Comparison of ENCODE assay signal across 9 cellular contexts in the genomic region with DNA sequence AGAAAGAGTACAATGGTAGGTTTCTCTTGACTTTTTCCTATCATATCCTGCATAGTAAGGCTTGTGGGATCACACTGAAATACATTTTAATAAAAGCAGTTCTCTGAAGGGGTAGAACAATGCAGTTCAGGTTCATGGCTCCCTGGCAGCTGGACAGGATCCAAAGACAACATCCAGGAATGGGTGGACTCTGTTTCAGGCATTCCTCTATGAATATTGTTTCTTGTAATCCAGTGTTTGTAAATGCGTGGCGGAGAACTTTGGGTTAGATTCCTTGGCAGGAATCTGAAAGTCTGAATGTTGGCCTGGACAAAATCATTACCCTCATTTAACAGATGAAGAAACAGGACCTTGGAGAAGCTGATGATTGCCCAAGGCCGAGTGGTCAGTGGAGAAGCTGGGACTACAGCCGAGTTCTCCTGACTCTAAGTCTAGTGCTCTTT. TPM values are rescaled to one million over a fixed set of nuclear protein-coding genes. Genes with fewer than 3 reads are reported as not detected.
A peak's percentile ranks its signal among the peaks of the same experiment; 100 is the strongest.
DNase-seq lines count a peak whose midpoint lies in the region; ATAC-seq, FAIRE-seq and TF ChIP-seq lines count a peak whose summit lies in the region.
"Had no signal": no experiment of that assay in that cellular context is flagged by ENCODE, and none has a peak within 500 bp of the region (broad histone marks: within the 10 kb centered on the region; RNA-seq: fewer than 3 reads in every experiment).

No MANE protein-coding gene starts in this region.

- no peak overlapping the region for H2AFZ ChIP-seq in GM23338

- H3K9me2 ChIP-seq in GM23338 (ENCODE audit: insufficient read depth): no peaks in the 10 kb centered on the region

- H3F3A ChIP-seq in GM23338 (replicated peaks; ENCODE audit: low read depth): no peaks in the 10 kb centered on the region

- H3K9me3 ChIP-seq in small intestine (ENCODE audit: control insufficient read depth, low read depth): no peaks in the 10 kb centered on the region
- H3K9me3 ChIP-seq in effector memory CD4-positive, alpha-beta T cell (ENCODE audit: control insufficient read depth, low read length): no peaks in the 10 kb centered on the region

- no peaks in the 10 kb centered on the region for H3K9me3 Mint-ChIP-seq in GM23338

- H3K4me3 ChIP-seq in small intestine (ENCODE audit: low read depth in 1 of 2, low read length in 2 of 2) (no peak overlapping the region), GM23338 (no peak overlapping the region)
- no peak overlapping the region for H3K4me3 ChIP-seq in effector memory CD4-positive, alpha-beta T cell (ENCODE audit: insufficient read depth, low read depth, low read length, poor library complexity, severe bottlenecking)

- peaks cover 32% of the 10 kb centered on the region for H3K4me1 Mint-ChIP-seq in GM23338

- FAIRE-seq in small intestine (lab: Jason Lieb, UNC): no peak

- no peak overlapping the region for H3K4me3 Mint-ChIP-seq in GM23338

- H3K27ac Mint-ChIP-seq in GM23338: no peak overlapping the region; the same call in 1 of the 2 replicates

- H3K27me3 Mint-ChIP-seq in GM23338 (ENCODE audit: insufficient read depth, low read depth, poor library complexity): peaks cover 1% of the 10 kb centered on the region

- H3K4me1 ChIP-seq in small intestine (ENCODE audit: control insufficient read depth in 2 of 2, insufficient read depth in 1 of 2, low read depth in 1 of 2, low read length in 1 of 2) (peaks cover 0 to 3% of the 10 kb centered on the region in 2 donors), GM23338 (ENCODE audit: insufficient read depth) (peaks cover 15% of the 10 kb centered on the region)
- H3K4me1 ChIP-seq in effector memory CD4-positive, alpha-beta T cell (ENCODE audit: control insufficient read depth, insufficient read depth, low read length, poor library complexity, severe bottlenecking): peaks cover 9% of the 10 kb centered on the region

- H3K36me3 Mint-ChIP-seq in GM23338 (ENCODE audit: low read depth): peaks cover 4% of the 10 kb centered on the region; the same call in 1 of the 3 replicates

- no peak for TF ChIP-seq CTCF in GM23338 (conservative IDR thresholded peaks at IDR 0.05; ENCODE audit: low read depth in 2 of 2)

- H3K27me3 ChIP-seq in small intestine (ENCODE audit: control insufficient read depth in 2 of 2, insufficient read depth in 2 of 2, low read length in 2 of 2) (no peaks in the 10 kb centered on the region), GM23338 (ENCODE audit: insufficient read depth) (no peaks in the 10 kb centered on the region)
- no peaks in the 10 kb centered on the region for H3K27me3 ChIP-seq in effector memory CD4-positive, alpha-beta T cell (replicated peaks; ENCODE audit: control insufficient read depth, insufficient read depth, low read length, poor library complexity, severe bottlenecking)

- ATAC-seq in SK-N-SH treated with all-trans-retinoic acid at 6 μM for 48 hours: peak; percentile 77
- ATAC-seq in left ventricle myocardium superior: peak; percentile 50
- no peak for ATAC-seq in HG02970 (IDR thresholded peaks at IDR 0.05; ENCODE audit: low FRiP score, unreplicated experiment)
- no peak for ATAC-seq in GM23338

- peak; percentile 67 for DNase-seq in HCEC 1CT
- no peak for DNase-seq in left ventricle myocardium superior
- DNase-seq in small intestine: peak; percentile 24
- no peak for DNase-seq in GM23338 (ENCODE audit: low spot score)
- no peak for DNase-seq in effector memory CD4-positive, alpha-beta T cell
- DNase-seq in NCI-H774 (lab: John Stamatoyannopoulos, UW): no peak
- DNase-seq: H7 had no signal

- intact Hi-C loops in left ventricle myocardium superior (cut with micrococcal nuclease): no loop called here

- H3K36me3 ChIP-seq in small intestine (ENCODE audit: control insufficient read depth in 2 of 2, insufficient read depth in 2 of 2, low read length in 2 of 2) (no peaks in the 10 kb centered on the region), GM23338 (ENCODE audit: insufficient read depth) (no peaks in the 10 kb centered on the region)
- no peaks in the 10 kb centered on the region for H3K36me3 ChIP-seq in effector memory CD4-positive, alpha-beta T cell (ENCODE audit: control insufficient read depth, insufficient read depth, low read length)

- H3K27ac ChIP-seq in small intestine (ENCODE audit: low read depth in 1 of 2, low read length in 1 of 2) (peak overlapping the region in 1 of 2 donors; percentile 44), GM23338 (ENCODE audit: low read depth) (no peak overlapping the region)
- no peak overlapping the region for H3K27ac ChIP-seq in effector memory CD4-positive, alpha-beta T cell (ENCODE audit: insufficient read depth, low read length, poor library complexity, severe bottlenecking)

- H3K79me2 ChIP-seq in GM23338 (replicated peaks; ENCODE audit: insufficient read depth): peaks cover 41% of the 10 kb centered on the region

- no peaks in the 10 kb centered on the region for H4K20me1 ChIP-seq in GM23338 (replicated peaks; ENCODE audit: insufficient read depth)

- H3K4me2 ChIP-seq in GM23338: no peak overlapping the region

- 38 to 51% (median 51%) methylated on average over 4 of the region's 4 CpGs for WGBS in small intestine, 3 donors

TF ChIP-seq in SK-N-SH treated with all-trans-retinoic acid at 6 μM for 48 hours, 23 proteins besides CTCF, POLR2A, EP300 and RAD21 (continues in another document):
- TF ChIP-seq ISL1 (CRISPR knock-in tag; IDR thresholded peaks at IDR 0.05) (peak; percentile 76), ARNTL (CRISPR knock-in tag; IDR thresholded peaks at IDR 0.05; ENCODE audit: borderline replicate concordance, low read depth) (no peak), ZFP30 (CRISPR knock-in tag; IDR thresholded peaks at IDR 0.05) (no peak), ZC3H10 (CRISPR knock-in tag; IDR thresholded peaks at IDR 0.05) (no peak), ZNF70 (CRISPR knock-in tag; IDR thresholded peaks at IDR 0.05) (no peak), TOX (CRISPR knock-in tag; IDR thresholded peaks at IDR 0.05; ENCODE audit: borderline replicate concordance) (no peak), POU6F1 (CRISPR knock-in tag; IDR thresholded peaks at IDR 0.05; ENCODE audit: borderline replicate concordance, low read depth) (no peak), BACH2 (CRISPR knock-in tag; IDR thresholded peaks at IDR 0.05; ENCODE audit: borderline replicate concordance) (no peak), GLIS3 (CRISPR knock-in tag; IDR thresholded peaks at IDR 0.05) (no peak), OSR1 (CRISPR knock-in tag; IDR thresholded peaks at IDR 0.05) (no peak), ZNF8 (CRISPR knock-in tag; IDR thresholded peaks at IDR 0.05) (0 out of 2 replicates have a peak, but pooled peaks have one; percentile 21)

TF ChIP-seq in GM23338, 12 proteins besides CTCF, POLR2A, EP300 and RAD21:
- no peak for TF ChIP-seq STAT1 (IDR thresholded peaks at IDR 0.05; ENCODE audit: unreplicated experiment)
- TF ChIP-seq CREB1 (CRISPR knock-in tag; IDR thresholded peaks at IDR 0.05; ENCODE audit: low read depth): no peak
- TF ChIP-seq, protein P1, sequence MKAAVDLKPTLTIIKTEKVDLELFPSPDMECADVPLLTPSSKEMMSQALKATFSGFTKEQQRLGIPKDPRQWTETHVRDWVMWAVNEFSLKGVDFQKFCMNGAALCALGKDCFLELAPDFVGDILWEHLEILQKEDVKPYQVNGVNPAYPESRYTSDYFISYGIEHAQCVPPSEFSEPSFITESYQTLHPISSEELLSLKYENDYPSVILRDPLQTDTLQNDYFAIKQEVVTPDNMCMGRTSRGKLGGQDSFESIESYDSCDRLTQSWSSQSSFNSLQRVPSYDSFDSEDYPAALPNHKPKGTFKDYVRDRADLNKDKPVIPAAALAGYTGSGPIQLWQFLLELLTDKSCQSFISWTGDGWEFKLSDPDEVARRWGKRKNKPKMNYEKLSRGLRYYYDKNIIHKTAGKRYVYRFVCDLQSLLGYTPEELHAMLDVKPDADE (IDR thresholded peaks at IDR 0.05): no peak
- TF ChIP-seq ZNF331 (CRISPR knock-in tag; IDR thresholded peaks at IDR 0.05; ENCODE audit: low read depth): no peak
- TF ChIP-seq ZNF114 (CRISPR knock-in tag; IDR thresholded peaks at IDR 0.05): no peak
- TF ChIP-seq, protein P2, sequence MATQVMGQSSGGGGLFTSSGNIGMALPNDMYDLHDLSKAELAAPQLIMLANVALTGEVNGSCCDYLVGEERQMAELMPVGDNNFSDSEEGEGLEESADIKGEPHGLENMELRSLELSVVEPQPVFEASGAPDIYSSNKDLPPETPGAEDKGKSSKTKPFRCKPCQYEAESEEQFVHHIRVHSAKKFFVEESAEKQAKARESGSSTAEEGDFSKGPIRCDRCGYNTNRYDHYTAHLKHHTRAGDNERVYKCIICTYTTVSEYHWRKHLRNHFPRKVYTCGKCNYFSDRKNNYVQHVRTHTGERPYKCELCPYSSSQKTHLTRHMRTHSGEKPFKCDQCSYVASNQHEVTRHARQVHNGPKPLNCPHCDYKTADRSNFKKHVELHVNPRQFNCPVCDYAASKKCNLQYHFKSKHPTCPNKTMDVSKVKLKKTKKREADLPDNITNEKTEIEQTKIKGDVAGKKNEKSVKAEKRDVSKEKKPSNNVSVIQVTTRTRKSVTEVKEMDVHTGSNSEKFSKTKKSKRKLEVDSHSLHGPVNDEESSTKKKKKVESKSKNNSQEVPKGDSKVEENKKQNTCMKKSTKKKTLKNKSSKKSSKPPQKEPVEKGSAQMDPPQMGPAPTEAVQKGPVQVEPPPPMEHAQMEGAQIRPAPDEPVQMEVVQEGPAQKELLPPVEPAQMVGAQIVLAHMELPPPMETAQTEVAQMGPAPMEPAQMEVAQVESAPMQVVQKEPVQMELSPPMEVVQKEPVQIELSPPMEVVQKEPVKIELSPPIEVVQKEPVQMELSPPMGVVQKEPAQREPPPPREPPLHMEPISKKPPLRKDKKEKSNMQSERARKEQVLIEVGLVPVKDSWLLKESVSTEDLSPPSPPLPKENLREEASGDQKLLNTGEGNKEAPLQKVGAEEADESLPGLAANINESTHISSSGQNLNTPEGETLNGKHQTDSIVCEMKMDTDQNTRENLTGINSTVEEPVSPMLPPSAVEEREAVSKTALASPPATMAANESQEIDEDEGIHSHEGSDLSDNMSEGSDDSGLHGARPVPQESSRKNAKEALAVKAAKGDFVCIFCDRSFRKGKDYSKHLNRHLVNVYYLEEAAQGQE (IDR thresholded peaks at IDR 0.05; ENCODE audit: unreplicated experiment): no peak
- no peak for TF ChIP-seq EZH2phosphoT487 (IDR thresholded peaks at IDR 0.05; ENCODE audit: unreplicated experiment)
- no peak for TF ChIP-seq NANOG (IDR thresholded peaks at IDR 0.05; ENCODE audit: borderline replicate concordance)
- TF ChIP-seq JUNB (IDR thresholded peaks at IDR 0.05; ENCODE audit: unreplicated experiment): no peak
- TF ChIP-seq EZH2 (IDR thresholded peaks at IDR 0.05; ENCODE audit: low read depth, unreplicated experiment): no peak
- TF ChIP-seq POLR2AphosphoS5 (IDR thresholded peaks at IDR 0.05; ENCODE audit: low read depth): no peak

RNA-seq across cellular contexts. Expression of gene SYNE2, which starts 43.5 kb away (rescaled TPM):
- total RNA-seq in left ventricle myocardium superior: 259 TPM
- polyA plus RNA-seq in small intestine (10 to 100 TPM; 13.8 to 35.0 (median 30.9) TPM), GM23338 (2016; fragmentation: Nextera tagmentation; extraction: Ambion mirVana) (21.7 and 34.3 TPM in 2 replicates)
- total RNA-seq in GM23338 (2014; rRNA removed; shearing (Covaris generic)): 86.5 and 100 TPM in 2 replicates

Comparison
In these comparisons a context has a peak if more than half of its experiments do, and no peak if none do; other contexts are left out.
1. DNase-seq: peak in HCEC 1CT (single experiment) and small intestine (single experiment); none in left ventricle myocardium superior (single experiment), GM23338 (single experiment), effector memory CD4-positive, alpha-beta T cell (0 of 3) and NCI-H774 (single experiment).
2. ATAC-seq: peak in SK-N-SH treated with all-trans-retinoic acid at 6 μM for 48 hours (single experiment) and left ventricle myocardium superior (single experiment); none in HG02970 (single experiment) and GM23338 (single experiment).